Comparison of ENCODE assay signal across 9 cellular contexts in genomic region chr9:806285-807156, GRCh38. TPM values are rescaled to one million over a fixed set of nuclear protein-coding genes. Genes with fewer than 3 reads are reported as not detected.
DNase-seq lines count a peak whose midpoint lies in the region; ATAC-seq, FAIRE-seq and TF ChIP-seq lines count a peak whose summit lies in the region.
"Had no signal": no experiment of that assay in that cellular context is flagged by ENCODE, and none has a peak within 500 bp of the region (broad histone marks: within the 10 kb centered on the region; RNA-seq: fewer than 3 reads in every experiment).

No MANE protein-coding gene starts in this region.

- no peak overlapping the region for H3K9ac ChIP-seq in kidney (ENCODE audit: low read length in 2 of 2)

- H3K9me3 Mint-ChIP-seq in activated CD4-positive, alpha-beta memory T cell treated with anti-CD3 and anti-CD28 coated beads for 36 hours, result no peaks in the 10 kb centered on the region
- H3K9me3 Mint-ChIP-seq: dendritic cell treated with granulocyte-macrophage colony-stimulating factor and Interleukin-4, amounts not matched to agents 40 ng/mL and 50 ng/mL, for 4 days had no signal

- FAIRE-seq in A204.1 (lab: Jason Lieb, UNC) (peak; percentile 96), kidney (lab: Jason Lieb, UNC) (peak; percentile 77), urothelium cell line (lab: Jason Lieb, UNC) (no peak)

- peaks cover 7% of the 10 kb centered on the region for H3K27me3 Mint-ChIP-seq in activated CD4-positive, alpha-beta memory T cell treated with anti-CD3 and anti-CD28 coated beads for 36 hours

- H3K36me3 Mint-ChIP-seq in activated CD4-positive, alpha-beta memory T cell treated with anti-CD3 and anti-CD28 coated beads for 36 hours, result no peaks in the 10 kb centered on the region

- H3K27ac Mint-ChIP-seq in activated CD4-positive, alpha-beta memory T cell treated with anti-CD3 and anti-CD28 coated beads for 36 hours, result no peak overlapping the region
- H3K27ac Mint-ChIP-seq: dendritic cell treated with granulocyte-macrophage colony-stimulating factor and Interleukin-4, amounts not matched to agents 40 ng/mL and 50 ng/mL, for 4 days had no signal

- H3K4me1 Mint-ChIP-seq in activated CD4-positive, alpha-beta memory T cell treated with anti-CD3 and anti-CD28 coated beads for 36 hours (ENCODE audit: low read depth), result no peaks in the 10 kb centered on the region

- in situ Hi-C loops in brain microvascular endothelial cell (cut with HindIII; ENCODE audit: low pct_ligation_motif_present, low sequenced_read_pairs), result no loop called here

- no peak overlapping the region for H3K4me3 Mint-ChIP-seq in activated CD4-positive, alpha-beta memory T cell treated with anti-CD3 and anti-CD28 coated beads for 36 hours
- H3K4me3 Mint-ChIP-seq: dendritic cell treated with granulocyte-macrophage colony-stimulating factor and Interleukin-4, amounts not matched to agents 40 ng/mL and 50 ng/mL, for 4 days had no signal

- TF ChIP-seq POLR2A in GM18505 (IDR thresholded peaks at IDR 0.05; ENCODE audit: borderline replicate concordance, extremely low read depth, insufficient read depth, insufficient read length), result no peak

- TF ChIP-seq CTCF in GM10248 (IDR thresholded peaks at IDR 0.05; ENCODE audit: control extremely low read depth, extremely low read depth, low read depth, missing control alignments), result peak; percentile 53
- peak; percentile 67 for TF ChIP-seq CTCF in brain microvascular endothelial cell (IDR thresholded peaks at IDR 0.05; ENCODE audit: low read depth, low read length, missing control alignments)
- peak; percentile 73 for TF ChIP-seq CTCF in kidney (IDR thresholded peaks at IDR 0.05; ENCODE audit: borderline replicate concordance, extremely low read depth, insufficient read depth)

- H3K9me3 ChIP-seq in kidney (ENCODE audit: control insufficient read depth in 1 of 2, low read length in 2 of 2), result no peaks in the 10 kb centered on the region

- H3K4me1 ChIP-seq in kidney (ENCODE audit: control insufficient read depth in 1 of 2, insufficient read depth in 1 of 2, low read depth in 1 of 2, low read length in 2 of 2), result no peaks in the 10 kb centered on the region

- POLR2A ChIA-PET in GM10248 (lab: Yijun Ruan, JAX), result interaction anchor here (0.5 to 0.7 kb wide), 2 partner anchors 79 to 314 kb away, joined by 4 to 11 read pairs; no protein-coding TSS in a partner anchor
- POLR2A ChIA-PET in activated CD4-positive, alpha-beta memory T cell treated with anti-CD3 and anti-CD28 coated beads for 36 hours (lab: Charles Lee), result no interaction called here

- DNase-seq in GM10248 (ENCODE audit: extremely low spot score) (peak; percentile 48), NCI-H1930 (lab: John Stamatoyannopoulos, UW) (peak; percentile 26), brain microvascular endothelial cell (peak; percentile 32), kidney (no peak), urothelium cell line (ENCODE audit: low spot score) (peak; percentile 21)
- DNase-seq in activated CD4-positive, alpha-beta memory T cell treated with anti-CD3 and anti-CD28 coated beads for 36 hours, result no peak

- H3K27ac ChIP-seq in brain microvascular endothelial cell, result no peak overlapping the region
- no peak overlapping the region for H3K27ac ChIP-seq in kidney (ENCODE audit: low read depth in 2 of 2, low read length in 2 of 2)

- intact Hi-C loops in kidney (cut with DNase I), result no loop called here
- intact Hi-C loops in activated CD4-positive, alpha-beta memory T cell treated with anti-CD3 and anti-CD28 coated beads for 36 hours (cut with micrococcal nuclease), result loop anchor here (1.0 kb wide), 1 partner anchor 193 kb away; no protein-coding TSS in a partner anchor

- no peaks in the 10 kb centered on the region for H3K27me3 ChIP-seq in brain microvascular endothelial cell (replicated peaks)

- CTCF ChIA-PET in GM10248 (lab: Yijun Ruan, JAX), result interaction anchor here (0.6 to 1.5 kb wide), 4 partner anchors 22 to 193 kb away, joined by 3 read pairs; no protein-coding TSS in a partner anchor
- CTCF ChIA-PET in activated CD4-positive, alpha-beta memory T cell treated with anti-CD3 and anti-CD28 coated beads for 36 hours (lab: Charles Lee), result interaction anchor here (1.0 to 2.0 kb wide), 4 partner anchors 184 to 360 kb away, joined by 3 to 9 read pairs (median 4); no protein-coding TSS in a partner anchor

- H3K36me3 ChIP-seq in brain microvascular endothelial cell (replicated peaks), result no peaks in the 10 kb centered on the region
- no peaks in the 10 kb centered on the region for H3K36me3 ChIP-seq in kidney (ENCODE audit: control insufficient read depth in 1 of 2, insufficient read depth in 2 of 2, low read length in 2 of 2)

- no peak for ATAC-seq in GM18505 (IDR thresholded peaks at IDR 0.05; ENCODE audit: unreplicated experiment)

- no peak overlapping the region for H3K4me3 ChIP-seq in brain microvascular endothelial cell (ENCODE audit: low read depth, low read length)
- H3K4me3 ChIP-seq in kidney (ENCODE audit: low read length in 2 of 2), result no peak overlapping the region

RNA-seq across cellular contexts. Expression of gene DMRT1, which starts 35.0 kb away (rescaled TPM):
- not detected for total RNA-seq in kidney
- polyA plus RNA-seq in kidney (ENCODE audit: insufficient read depth, low read depth, low replicate concordance), result not detected
- total RNA-seq in activated CD4-positive, alpha-beta memory T cell treated with anti-CD3 and anti-CD28 coated beads for 36 hours, result not detected

Comparison
In these comparisons a context has a peak if more than half of its experiments do, and no peak if none do; other contexts are left out.
1. DNase-seq: peak in GM10248 (single experiment), NCI-H1930 (2 of 2), brain microvascular endothelial cell (single experiment) and urothelium cell line (single experiment); none in kidney (single experiment) and activated CD4-positive, alpha-beta memory T cell treated with anti-CD3 and anti-CD28 coated beads for 36 hours (single experiment).
2. Peak in every context shown above with its lines, with median percentiles within 50 percentile points of each other: CTCF ChIP-seq.